In genomic region chr5:142512680-142513042, GRCh38 we compare ENCODE assay signal across 1 cellular context.
TF ChIP-seq lines count a peak whose summit lies in the region.

No MANE protein-coding gene starts in this region.

TF ChIP-seq in HepG2, 621 proteins besides CTCF, POLR2A, EP300 and RAD21 (continued from another document):
- TF ChIP-seq ZNF605 (CRISPR knock-in tag; IDR thresholded peaks at IDR 0.05) (peak; percentile 26; the same call in 1 of the 2 replicates), ZNF12 (CRISPR knock-in tag; IDR thresholded peaks at IDR 0.05) (no peak), TAF15 (IDR thresholded peaks at IDR 0.05; ENCODE audit: low read depth, low read length, poor library complexity, severe bottlenecking) (no peak), ZNF225 (CRISPR knock-in tag; IDR thresholded peaks at IDR 0.05) (no peak), NR2F6 (IDR thresholded peaks at IDR 0.05) (peak; percentile 68), NR2F6 (CRISPR knock-in tag; IDR thresholded peaks at IDR 0.05) (peak; percentile 76), AHDC1 (CRISPR knock-in tag; IDR thresholded peaks at IDR 0.05; ENCODE audit: borderline replicate concordance) (0 out of 2 replicates have a peak, but pooled peaks have one; percentile 25), ZNF644 (CRISPR knock-in tag; IDR thresholded peaks at IDR 0.05; ENCODE audit: low read depth) (0 out of 2 replicates have a peak, but pooled peaks have one; percentile 23), RNF2 (conservative IDR thresholded peaks at IDR 0.05; ENCODE audit: low read depth) (peak; percentile 60; the same call in 1 of the 2 replicates), CENPT (CRISPR knock-in tag; IDR thresholded peaks at IDR 0.05; ENCODE audit: low read depth) (no peak), ETV5 (CRISPR knock-in tag; IDR thresholded peaks at IDR 0.05; ENCODE audit: borderline replicate concordance) (peak; percentile 17; the same call in 1 of the 2 replicates), MLX (CRISPR knock-in tag; IDR thresholded peaks at IDR 0.05) (peak; percentile 57; the same call in 1 of the 2 replicates), THAP9 (CRISPR knock-in tag; IDR thresholded peaks at IDR 0.05; ENCODE audit: borderline replicate concordance) (no peak), ZBTB21 (CRISPR knock-in tag; IDR thresholded peaks at IDR 0.05) (no peak), SAP130 (CRISPR knock-in tag; IDR thresholded peaks at IDR 0.05; ENCODE audit: low read depth) (0 out of 2 replicates have a peak, but pooled peaks have one; percentile 19), ZNF557 (CRISPR knock-in tag; IDR thresholded peaks at IDR 0.05) (0 out of 2 replicates have a peak, but pooled peaks have one; percentile 26), FOSL1 (CRISPR knock-in tag; IDR thresholded peaks at IDR 0.05; ENCODE audit: borderline replicate concordance) (peak; percentile 43; the same call in 1 of the 2 replicates), POGZ (CRISPR knock-in tag; IDR thresholded peaks at IDR 0.05) (no peak), NR2C2 (CRISPR knock-in tag; IDR thresholded peaks at IDR 0.05; ENCODE audit: borderline replicate concordance) (peak; percentile 39; the same call in 1 of the 2 replicates), TMF1 (CRISPR knock-in tag; IDR thresholded peaks at IDR 0.05; ENCODE audit: low read depth) (no peak), MAX (IDR thresholded peaks at IDR 0.05) (peak; percentile 79; the same call in 1 of the 2 replicates), BCL6 (CRISPR knock-in tag; IDR thresholded peaks at IDR 0.05) (no peak)
- TF ChIP-seq, protein P1, sequence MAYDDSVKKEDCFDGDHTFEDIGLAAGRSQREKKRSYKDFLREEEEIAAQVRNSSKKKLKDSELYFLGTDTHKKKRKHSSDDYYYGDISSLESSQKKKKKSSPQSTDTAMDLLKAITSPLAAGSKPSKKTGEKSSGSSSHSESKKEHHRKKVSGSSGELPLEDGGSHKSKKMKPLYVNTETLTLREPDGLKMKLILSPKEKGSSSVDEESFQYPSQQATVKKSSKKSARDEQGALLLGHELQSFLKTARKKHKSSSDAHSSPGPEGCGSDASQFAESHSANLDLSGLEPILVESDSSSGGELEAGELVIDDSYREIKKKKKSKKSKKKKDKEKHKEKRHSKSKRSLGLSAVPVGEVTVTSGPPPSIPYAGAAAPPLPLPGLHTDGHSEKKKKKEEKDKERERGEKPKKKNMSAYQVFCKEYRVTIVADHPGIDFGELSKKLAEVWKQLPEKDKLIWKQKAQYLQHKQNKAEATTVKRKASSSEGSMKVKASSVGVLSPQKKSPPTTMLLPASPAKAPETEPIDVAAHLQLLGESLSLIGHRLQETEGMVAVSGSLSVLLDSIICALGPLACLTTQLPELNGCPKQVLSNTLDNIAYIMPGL (CRISPR knock-in tag; IDR thresholded peaks at IDR 0.05; ENCODE audit: borderline replicate concordance in 1 of 2, low read depth in 1 of 2) = 0 out of 4 replicates have a peak, but pooled peaks of 1 of the 2 experiments have one; percentile 28
- TF ChIP-seq, protein P2, sequence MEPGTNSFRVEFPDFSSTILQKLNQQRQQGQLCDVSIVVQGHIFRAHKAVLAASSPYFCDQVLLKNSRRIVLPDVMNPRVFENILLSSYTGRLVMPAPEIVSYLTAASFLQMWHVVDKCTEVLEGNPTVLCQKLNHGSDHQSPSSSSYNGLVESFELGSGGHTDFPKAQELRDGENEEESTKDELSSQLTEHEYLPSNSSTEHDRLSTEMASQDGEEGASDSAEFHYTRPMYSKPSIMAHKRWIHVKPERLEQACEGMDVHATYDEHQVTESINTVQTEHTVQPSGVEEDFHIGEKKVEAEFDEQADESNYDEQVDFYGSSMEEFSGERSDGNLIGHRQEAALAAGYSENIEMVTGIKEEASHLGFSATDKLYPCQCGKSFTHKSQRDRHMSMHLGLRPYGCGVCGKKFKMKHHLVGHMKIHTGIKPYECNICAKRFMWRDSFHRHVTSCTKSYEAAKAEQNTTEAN (CRISPR knock-in tag; conservative IDR thresholded peaks at IDR 0.05) = 0 out of 2 replicates have a peak, but pooled peaks have one; percentile 26
- TF ChIP-seq, protein P3, sequence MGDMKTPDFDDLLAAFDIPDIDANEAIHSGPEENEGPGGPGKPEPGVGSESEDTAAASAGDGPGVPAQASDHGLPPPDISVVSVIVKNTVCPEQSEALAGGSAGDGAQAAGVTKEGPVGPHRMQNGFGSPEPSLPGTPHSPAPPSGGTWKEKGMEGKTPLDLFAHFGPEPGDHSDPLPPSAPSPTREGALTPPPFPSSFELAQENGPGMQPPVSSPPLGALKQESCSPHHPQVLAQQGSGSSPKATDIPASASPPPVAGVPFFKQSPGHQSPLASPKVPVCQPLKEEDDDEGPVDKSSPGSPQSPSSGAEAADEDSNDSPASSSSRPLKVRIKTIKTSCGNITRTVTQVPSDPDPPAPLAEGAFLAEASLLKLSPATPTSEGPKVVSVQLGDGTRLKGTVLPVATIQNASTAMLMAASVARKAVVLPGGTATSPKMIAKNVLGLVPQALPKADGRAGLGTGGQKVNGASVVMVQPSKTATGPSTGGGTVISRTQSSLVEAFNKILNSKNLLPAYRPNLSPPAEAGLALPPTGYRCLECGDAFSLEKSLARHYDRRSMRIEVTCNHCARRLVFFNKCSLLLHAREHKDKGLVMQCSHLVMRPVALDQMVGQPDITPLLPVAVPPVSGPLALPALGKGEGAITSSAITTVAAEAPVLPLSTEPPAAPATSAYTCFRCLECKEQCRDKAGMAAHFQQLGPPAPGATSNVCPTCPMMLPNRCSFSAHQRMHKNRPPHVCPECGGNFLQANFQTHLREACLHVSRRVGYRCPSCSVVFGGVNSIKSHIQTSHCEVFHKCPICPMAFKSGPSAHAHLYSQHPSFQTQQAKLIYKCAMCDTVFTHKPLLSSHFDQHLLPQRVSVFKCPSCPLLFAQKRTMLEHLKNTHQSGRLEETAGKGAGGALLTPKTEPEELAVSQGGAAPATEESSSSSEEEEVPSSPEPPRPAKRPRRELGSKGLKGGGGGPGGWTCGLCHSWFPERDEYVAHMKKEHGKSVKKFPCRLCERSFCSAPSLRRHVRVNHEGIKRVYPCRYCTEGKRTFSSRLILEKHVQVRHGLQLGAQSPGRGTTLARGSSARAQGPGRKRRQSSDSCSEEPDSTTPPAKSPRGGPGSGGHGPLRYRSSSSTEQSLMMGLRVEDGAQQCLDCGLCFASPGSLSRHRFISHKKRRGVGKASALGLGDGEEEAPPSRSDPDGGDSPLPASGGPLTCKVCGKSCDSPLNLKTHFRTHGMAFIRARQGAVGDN (CRISPR knock-in tag; IDR thresholded peaks at IDR 0.05) = peak; percentile 73
- TF ChIP-seq, protein P4, sequence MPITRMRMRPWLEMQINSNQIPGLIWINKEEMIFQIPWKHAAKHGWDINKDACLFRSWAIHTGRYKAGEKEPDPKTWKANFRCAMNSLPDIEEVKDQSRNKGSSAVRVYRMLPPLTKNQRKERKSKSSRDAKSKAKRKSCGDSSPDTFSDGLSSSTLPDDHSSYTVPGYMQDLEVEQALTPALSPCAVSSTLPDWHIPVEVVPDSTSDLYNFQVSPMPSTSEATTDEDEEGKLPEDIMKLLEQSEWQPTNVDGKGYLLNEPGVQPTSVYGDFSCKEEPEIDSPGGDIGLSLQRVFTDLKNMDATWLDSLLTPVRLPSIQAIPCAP (CRISPR knock-in tag; IDR thresholded peaks at IDR 0.05; ENCODE audit: low read depth) = no peak
